14 cellular contexts compared by ENCODE assay signal in genomic region chr10:45514283-45515270, GRCh38.
DNase-seq lines count a peak whose midpoint lies in the region; ATAC-seq, FAIRE-seq and TF ChIP-seq lines count a peak whose summit lies in the region.
"Had no signal": no experiment of that assay in that cellular context is flagged by ENCODE, and none has a peak within 500 bp of the region (broad histone marks: within the 10 kb centered on the region; RNA-seq: fewer than 3 reads in every experiment).

No MANE protein-coding gene starts in this region.

- peaks cover 8% of the 10 kb centered on the region for H3K27me3 Mint-ChIP-seq in endothelial cell (ENCODE audit: unreplicated experiment)
- H3K27me3 Mint-ChIP-seq in stimulated activated naive B cell treated with anti-CD40 and anti-IgM and Interleukin-4, amounts not matched to agents 10 μg/mL and 1 μg/mL and 100 μg/mL, for 72 hours = no peaks in the 10 kb centered on the region

- H3K9me3 Mint-ChIP-seq in endothelial cell (ENCODE audit: unreplicated experiment) = peaks cover 3% of the 10 kb centered on the region
- no peaks in the 10 kb centered on the region for H3K9me3 Mint-ChIP-seq in stimulated activated naive B cell treated with anti-CD40 and anti-IgM and Interleukin-4, amounts not matched to agents 10 μg/mL and 1 μg/mL and 100 μg/mL, for 72 hours

- H3K36me3 Mint-ChIP-seq in endothelial cell (ENCODE audit: low read depth, unreplicated experiment) = no peaks in the 10 kb centered on the region
- peaks cover 6 to 7% of the 10 kb centered on the region in 2 donors for H3K36me3 Mint-ChIP-seq in stimulated activated naive B cell treated with anti-CD40 and anti-IgM and Interleukin-4, amounts not matched to agents 10 μg/mL and 1 μg/mL and 100 μg/mL, for 72 hours

- H3K4me3 ChIP-seq in small intestine (ENCODE audit: low read depth in 1 of 2, low read length in 2 of 2) = no peak overlapping the region
- H3K4me3 ChIP-seq: transverse colon had no signal

- WGBS in small intestine, 3 donors = 77 to 88% (median 87%) methylated on average over 12 of the region's 12 CpGs

- ATAC-seq in HG02759 (IDR thresholded peaks at IDR 0.05; ENCODE audit: unreplicated experiment) = no peak
- no peak for ATAC-seq in stimulated activated naive B cell treated with anti-CD40 and anti-IgM and Interleukin-4, amounts not matched to agents 10 μg/mL and 1 μg/mL and 100 μg/mL, for 72 hours (replicated peaks)

- H3K27ac ChIP-seq in small intestine (ENCODE audit: low read depth in 1 of 2, low read length in 1 of 2) = no peak overlapping the region
- H3K27ac ChIP-seq: transverse colon had no signal

- DNase-seq in DMS153 (lab: John Stamatoyannopoulos, UW) (peak; percentile 77), NCI-H510A treated with DMSO at 0.1 percent for 48 hours (lab: John Stamatoyannopoulos, UW) (peak; percentile 39), endothelial cell (ENCODE audit: low spot score) (peak; percentile 47), occipital lobe (lab: John Stamatoyannopoulos, UW) (peak; percentile 64), NCI-H146 treated with DMSO at 0.1 percent for 48 hours (lab: John Stamatoyannopoulos, UW; ENCODE audit: unreplicated experiment) (no peak), small intestine (no peak)
- no peak for DNase-seq in stimulated activated naive B cell treated with anti-CD40 and anti-IgM and Interleukin-4, amounts not matched to agents 10 μg/mL and 1 μg/mL and 100 μg/mL, for 72 hours
- DNase-seq: activated CD8-positive, alpha-beta memory T cell treated with anti-CD3 and anti-CD28 coated beads, Interleukin-2, amount 50 U/mL, for 48 hours; stimulated activated CD4-positive, alpha-beta T cell treated with anti-CD3 and anti-CD28 coated beads, Interleukin-2, amount 100 ng/mL, for 48 hours; SW 1271; transverse colon had no signal

- peaks cover 31% of the 10 kb centered on the region for H3K4me1 Mint-ChIP-seq in endothelial cell (ENCODE audit: unreplicated experiment)
- H3K4me1 Mint-ChIP-seq in stimulated activated naive B cell treated with anti-CD40 and anti-IgM and Interleukin-4, amounts not matched to agents 10 μg/mL and 1 μg/mL and 100 μg/mL, for 72 hours = peaks cover 11 to 22% of the 10 kb centered on the region in 2 donors

- no peaks in the 10 kb centered on the region for H3K36me3 ChIP-seq in small intestine (ENCODE audit: control insufficient read depth in 2 of 2, insufficient read depth in 2 of 2, low read length in 2 of 2)
- H3K36me3 ChIP-seq: transverse colon had no signal

- no peak for FAIRE-seq in small intestine (lab: Jason Lieb, UNC)
- FAIRE-seq: D721Med, H54 had no signal

- no peak for TF ChIP-seq CTCF in endothelial cell (IDR thresholded peaks at IDR 0.05; ENCODE audit: unreplicated experiment)

- no peaks in the 10 kb centered on the region for H3K9me3 ChIP-seq in small intestine (ENCODE audit: control insufficient read depth, low read depth)
- H3K9me3 ChIP-seq: transverse colon had no signal

- peak overlapping the region; percentile 90 for H3K27ac Mint-ChIP-seq in endothelial cell (ENCODE audit: unreplicated experiment)
- no peak overlapping the region for H3K27ac Mint-ChIP-seq in stimulated activated naive B cell treated with anti-CD40 and anti-IgM and Interleukin-4, amounts not matched to agents 10 μg/mL and 1 μg/mL and 100 μg/mL, for 72 hours

- no peaks in the 10 kb centered on the region for H3K4me1 ChIP-seq in small intestine (ENCODE audit: control insufficient read depth in 2 of 2, insufficient read depth in 1 of 2, low read depth in 1 of 2, low read length in 1 of 2)
- H3K4me1 ChIP-seq: transverse colon had no signal

- peak overlapping the region; percentile 37 for H3K4me3 Mint-ChIP-seq in endothelial cell (ENCODE audit: unreplicated experiment)
- H3K4me3 Mint-ChIP-seq in stimulated activated naive B cell treated with anti-CD40 and anti-IgM and Interleukin-4, amounts not matched to agents 10 μg/mL and 1 μg/mL and 100 μg/mL, for 72 hours = no peak overlapping the region

- no peaks in the 10 kb centered on the region for H3K27me3 ChIP-seq in small intestine (ENCODE audit: control insufficient read depth in 2 of 2, insufficient read depth in 2 of 2, low read length in 2 of 2)
- H3K27me3 ChIP-seq: transverse colon had no signal

Comparison
In these comparisons a context has a peak if more than half of its experiments do, and no peak if none do; other contexts are left out.
1. DNase-seq: peak in DMS153 (single experiment), NCI-H510A treated with DMSO at 0.1 percent for 48 hours (single experiment), endothelial cell (single experiment) and occipital lobe (single experiment); none in NCI-H146 treated with DMSO at 0.1 percent for 48 hours (single experiment), small intestine (single experiment) and stimulated activated naive B cell treated with anti-CD40 and anti-IgM and Interleukin-4, amounts not matched to agents 10 μg/mL and 1 μg/mL and 100 μg/mL, for 72 hours (single experiment).